In genomic region chr2:205726506-205726905, GRCh38 we compare ENCODE assay signal across 1 cellular context.
TF ChIP-seq lines count a peak whose summit lies in the region.

No MANE protein-coding gene starts in this region.

TF ChIP-seq in HepG2, 621 proteins besides CTCF, POLR2A, EP300 and RAD21 (continued from another document and continues in another):
- TF ChIP-seq TMF1 (CRISPR knock-in tag; IDR thresholded peaks at IDR 0.05; ENCODE audit: low read depth): no peak
- TF ChIP-seq ZNF749 (CRISPR knock-in tag; IDR thresholded peaks at IDR 0.05; ENCODE audit: borderline replicate concordance): no peak
- no peak for TF ChIP-seq ZNF121 (CRISPR knock-in tag; IDR thresholded peaks at IDR 0.05)
- no peak for TF ChIP-seq GLI4 (CRISPR knock-in tag; IDR thresholded peaks at IDR 0.05; ENCODE audit: borderline replicate concordance)
- no peak for TF ChIP-seq ELK4 (CRISPR knock-in tag; IDR thresholded peaks at IDR 0.05; ENCODE audit: borderline replicate concordance)
- peak; percentile 54 for TF ChIP-seq SALL1 (CRISPR knock-in tag; IDR thresholded peaks at IDR 0.05)
- TF ChIP-seq MIER3 (CRISPR knock-in tag; IDR thresholded peaks at IDR 0.05; ENCODE audit: borderline replicate concordance): 0 out of 2 replicates have a peak, but pooled peaks have one; percentile 47
- no peak for TF ChIP-seq TCF12 (IDR thresholded peaks at IDR 0.05)
- no peak for TF ChIP-seq TCF12 (CRISPR knock-in tag; IDR thresholded peaks at IDR 0.05)
- peak; percentile 54 for TF ChIP-seq ARID5B (CRISPR knock-in tag; IDR thresholded peaks at IDR 0.05)
- TF ChIP-seq KDM5B (CRISPR knock-in tag; IDR thresholded peaks at IDR 0.05; ENCODE audit: borderline replicate concordance): no peak
- TF ChIP-seq ZSCAN25 (CRISPR knock-in tag; IDR thresholded peaks at IDR 0.05): no peak
- TF ChIP-seq, protein P1, sequence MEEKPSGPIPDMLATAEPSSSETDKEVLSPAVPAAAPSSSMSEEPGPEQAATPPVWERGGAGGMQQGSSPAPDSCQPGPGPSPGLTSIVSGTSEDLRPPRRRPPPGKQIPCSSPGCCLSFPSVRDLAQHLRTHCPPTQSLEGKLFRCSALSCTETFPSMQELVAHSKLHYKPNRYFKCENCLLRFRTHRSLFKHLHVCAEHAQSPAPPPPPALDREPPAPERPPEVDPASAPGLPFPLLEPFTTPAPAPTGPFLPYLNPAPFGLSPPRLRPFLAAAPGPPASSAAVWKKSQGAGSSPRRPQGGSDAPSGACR (CRISPR knock-in tag; IDR thresholded peaks at IDR 0.05): no peak
- TF ChIP-seq ATF7-NPFF (CRISPR knock-in tag; IDR thresholded peaks at IDR 0.05; ENCODE audit: low read depth): no peak
- no peak for TF ChIP-seq FOXP1 (IDR thresholded peaks at IDR 0.05)
- TF ChIP-seq FOXP1 (CRISPR knock-in tag; IDR thresholded peaks at IDR 0.05): peak; percentile 50
- no peak for TF ChIP-seq NR2C2 (CRISPR knock-in tag; IDR thresholded peaks at IDR 0.05; ENCODE audit: borderline replicate concordance)
- no peak for TF ChIP-seq DDIT3 (CRISPR knock-in tag; IDR thresholded peaks at IDR 0.05)
- TF ChIP-seq, protein P2, sequence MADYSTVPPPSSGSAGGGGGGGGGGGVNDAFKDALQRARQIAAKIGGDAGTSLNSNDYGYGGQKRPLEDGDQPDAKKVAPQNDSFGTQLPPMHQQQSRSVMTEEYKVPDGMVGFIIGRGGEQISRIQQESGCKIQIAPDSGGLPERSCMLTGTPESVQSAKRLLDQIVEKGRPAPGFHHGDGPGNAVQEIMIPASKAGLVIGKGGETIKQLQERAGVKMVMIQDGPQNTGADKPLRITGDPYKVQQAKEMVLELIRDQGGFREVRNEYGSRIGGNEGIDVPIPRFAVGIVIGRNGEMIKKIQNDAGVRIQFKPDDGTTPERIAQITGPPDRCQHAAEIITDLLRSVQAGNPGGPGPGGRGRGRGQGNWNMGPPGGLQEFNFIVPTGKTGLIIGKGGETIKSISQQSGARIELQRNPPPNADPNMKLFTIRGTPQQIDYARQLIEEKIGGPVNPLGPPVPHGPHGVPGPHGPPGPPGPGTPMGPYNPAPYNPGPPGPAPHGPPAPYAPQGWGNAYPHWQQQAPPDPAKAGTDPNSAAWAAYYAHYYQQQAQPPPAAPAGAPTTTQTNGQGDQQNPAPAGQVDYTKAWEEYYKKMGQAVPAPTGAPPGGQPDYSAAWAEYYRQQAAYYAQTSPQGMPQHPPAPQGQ (CRISPR knock-in tag; IDR thresholded peaks at IDR 0.05; ENCODE audit: borderline replicate concordance): no peak
- TF ChIP-seq FOXK1 (CRISPR knock-in tag; IDR thresholded peaks at IDR 0.05; ENCODE audit: borderline replicate concordance, low read depth): peak; percentile 52; the same call in 1 of the 2 replicates
- TF ChIP-seq MLLT10 (CRISPR knock-in tag; IDR thresholded peaks at IDR 0.05): no peak
- TF ChIP-seq ZNF7 (CRISPR knock-in tag; IDR thresholded peaks at IDR 0.05): peak; percentile 83
- no peak for TF ChIP-seq ZNF776 (CRISPR knock-in tag; IDR thresholded peaks at IDR 0.05)
- no peak for TF ChIP-seq PCBP1 (IDR thresholded peaks at IDR 0.05; ENCODE audit: borderline replicate concordance, low read depth, low read length)
- no peak for TF ChIP-seq KLF6 (CRISPR knock-in tag; IDR thresholded peaks at IDR 0.05)
- TF ChIP-seq ZNF724P (CRISPR knock-in tag; IDR thresholded peaks at IDR 0.05; ENCODE audit: borderline replicate concordance): no peak
- no peak for TF ChIP-seq NFE2 (CRISPR knock-in tag; IDR thresholded peaks at IDR 0.05)
- TF ChIP-seq, protein P3, sequence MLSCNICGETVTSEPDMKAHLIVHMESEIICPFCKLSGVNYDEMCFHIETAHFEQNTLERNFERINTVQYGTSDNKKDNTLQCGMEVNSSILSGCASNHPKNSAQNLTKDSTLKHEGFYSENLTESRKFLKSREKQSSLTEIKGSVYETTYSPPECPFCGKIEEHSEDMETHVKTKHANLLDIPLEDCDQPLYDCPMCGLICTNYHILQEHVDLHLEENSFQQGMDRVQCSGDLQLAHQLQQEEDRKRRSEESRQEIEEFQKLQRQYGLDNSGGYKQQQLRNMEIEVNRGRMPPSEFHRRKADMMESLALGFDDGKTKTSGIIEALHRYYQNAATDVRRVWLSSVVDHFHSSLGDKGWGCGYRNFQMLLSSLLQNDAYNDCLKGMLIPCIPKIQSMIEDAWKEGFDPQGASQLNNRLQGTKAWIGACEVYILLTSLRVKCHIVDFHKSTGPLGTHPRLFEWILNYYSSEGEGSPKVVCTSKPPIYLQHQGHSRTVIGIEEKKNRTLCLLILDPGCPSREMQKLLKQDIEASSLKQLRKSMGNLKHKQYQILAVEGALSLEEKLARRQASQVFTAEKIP (CRISPR knock-in tag; IDR thresholded peaks at IDR 0.05; ENCODE audit: borderline replicate concordance): no peak
- TF ChIP-seq HNRNPL (IDR thresholded peaks at IDR 0.05; ENCODE audit: low read depth, low read length): no peak
- no peak for TF ChIP-seq ZBTB1 (CRISPR knock-in tag; IDR thresholded peaks at IDR 0.05; ENCODE audit: borderline replicate concordance)
- 0 out of 4 replicates have a peak, but pooled peaks of 1 of the 2 experiments have one; percentile 8 for TF ChIP-seq NR2F1 (CRISPR knock-in tag; IDR thresholded peaks at IDR 0.05)
- no peak for TF ChIP-seq SNAPC4 (CRISPR knock-in tag; IDR thresholded peaks at IDR 0.05)
- no peak for TF ChIP-seq ZNF235 (CRISPR knock-in tag; IDR thresholded peaks at IDR 0.05; ENCODE audit: borderline replicate concordance)
- no peak for TF ChIP-seq FOXM1 (CRISPR knock-in tag; IDR thresholded peaks at IDR 0.05)
- no peak for TF ChIP-seq ZNF563 (CRISPR knock-in tag; IDR thresholded peaks at IDR 0.05)
- TF ChIP-seq LCORL (IDR thresholded peaks at IDR 0.05): no peak
- TF ChIP-seq LCORL (CRISPR knock-in tag; IDR thresholded peaks at IDR 0.05): no peak
- TF ChIP-seq ZNF549 (CRISPR knock-in tag; IDR thresholded peaks at IDR 0.05): no peak
- TF ChIP-seq E2F5 (CRISPR knock-in tag; conservative IDR thresholded peaks at IDR 0.05): no peak
- TF ChIP-seq ZNF282 (IDR thresholded peaks at IDR 0.05; ENCODE audit: partially characterized antibody): no peak
- no peak for TF ChIP-seq ZKSCAN5 (CRISPR knock-in tag; IDR thresholded peaks at IDR 0.05)
- no peak for TF ChIP-seq ZNF766 (CRISPR knock-in tag; IDR thresholded peaks at IDR 0.05; ENCODE audit: borderline replicate concordance)
- no peak for TF ChIP-seq DNMT1 (CRISPR knock-in tag; IDR thresholded peaks at IDR 0.05)
- TF ChIP-seq ZNF17 (CRISPR knock-in tag; IDR thresholded peaks at IDR 0.05): no peak
- TF ChIP-seq IKZF1 (IDR thresholded peaks at IDR 0.05): no peak
- no peak for TF ChIP-seq ZNF382 (CRISPR knock-in tag; IDR thresholded peaks at IDR 0.05; ENCODE audit: borderline replicate concordance)
- TF ChIP-seq TBX3 (IDR thresholded peaks at IDR 0.05; ENCODE audit: borderline replicate concordance): no peak
- TF ChIP-seq HNF1A (IDR thresholded peaks at IDR 0.05; ENCODE audit: low read depth): no peak
- TF ChIP-seq HNF1A (CRISPR knock-in tag; IDR thresholded peaks at IDR 0.05; ENCODE audit: borderline replicate concordance): 0 out of 2 replicates have a peak, but pooled peaks have one; percentile 29
- peak; percentile 48 for TF ChIP-seq GATAD2A (CRISPR knock-in tag; IDR thresholded peaks at IDR 0.05)
